8 cellular contexts compared by ENCODE assay signal in genomic region chrX:13473666-13474516, GRCh38.
DNase-seq lines count a peak whose midpoint lies in the region; ATAC-seq, FAIRE-seq and TF ChIP-seq lines count a peak whose summit lies in the region.

No MANE protein-coding gene starts in this region.

- H2AFZ ChIP-seq in astrocyte (ENCODE audit: low read depth, low read length) = peak overlapping the region; percentile 78

- H3K4me1 ChIP-seq in astrocyte (ENCODE audit: insufficient read depth, low read length) (peaks cover 11% of the 10 kb centered on the region), body of pancreas (no peaks in the 10 kb centered on the region)

- H3K4me1 Mint-ChIP-seq in astrocyte (ENCODE audit: low read depth, unreplicated experiment) (peaks cover 24% of the 10 kb centered on the region), naive B cell (peaks cover 24 to 72% (median 54%) of the 10 kb centered on the region in 3 donors)

- no peaks in the 10 kb centered on the region for H3K79me2 ChIP-seq in astrocyte (ENCODE audit: insufficient read depth, low read length)

- no peak overlapping the region for H3K4me3 ChIP-seq in astrocyte (ENCODE audit: insufficient read depth, low read depth, low read length)
- no peak overlapping the region for H3K4me3 ChIP-seq in body of pancreas

- H3K27me3 Mint-ChIP-seq in astrocyte (ENCODE audit: low read depth, unreplicated experiment) = no peaks in the 10 kb centered on the region
- peaks cover 0 to 16% (median 0%) of the 10 kb centered on the region in 3 donors for H3K27me3 Mint-ChIP-seq in naive B cell

- H3K9ac ChIP-seq in astrocyte (ENCODE audit: low read length) = peak overlapping the region; percentile 45

- intact Hi-C loops in body of pancreas (cut with DNase I) = no loop called here

- TF ChIP-seq POLR2A in body of pancreas (IDR thresholded peaks at IDR 0.05) = no peak

- peak; percentile 20 for DNase-seq in activated T-cell treated with anti-CD3 and anti-CD28 coated beads, Interleukin-2, amount 50 U/mL, for 1 hour
- DNase-seq in activated T-cell treated with anti-CD3 and anti-CD28 coated beads for 4 hours = no peak
- DNase-seq in astrocyte (ENCODE audit: low read depth) = no peak
- DNase-seq in naive B cell = peak; percentile 46
- DNase-seq in frontal cortex (ENCODE audit: low spot score in 2 of 2) = no peak
- no peak for DNase-seq in GF-D8 (lab: John Stamatoyannopoulos, UW)
- DNase-seq in body of pancreas = no peak

- H3K4me3 Mint-ChIP-seq in astrocyte (ENCODE audit: unreplicated experiment) (no peak overlapping the region), naive B cell (peak overlapping the region; percentile 68 to 90 (median 82))

- peak; percentile 80 for ATAC-seq in HG03103 (IDR thresholded peaks at IDR 0.05; ENCODE audit: low read depth, unreplicated experiment)
- peak; percentile 83 to 86 for ATAC-seq in naive B cell (ENCODE audit: low read depth in 2 of 2)
- ATAC-seq in body of pancreas = no peak

- no peaks in the 10 kb centered on the region for H3K9me3 ChIP-seq in astrocyte (ENCODE audit: insufficient read depth, low read depth, low read length)
- H3K9me3 ChIP-seq in body of pancreas = no peaks in the 10 kb centered on the region

- H3K4me2 ChIP-seq in astrocyte (ENCODE audit: low read length) = peak overlapping the region; percentile 69

- H3K36me3 ChIP-seq in astrocyte (ENCODE audit: insufficient read depth, low read length) (no peaks in the 10 kb centered on the region), body of pancreas (replicated peaks in 1 of 2; ENCODE audit: insufficient read depth in 1 of 2, low read depth in 2 of 2) (no peaks in the 10 kb centered on the region)

- peak overlapping the region; percentile 42 for H3K27ac ChIP-seq in astrocyte (ENCODE audit: low read depth, low read length)
- peak overlapping the region in 1 of 4 donors; percentile 8 for H3K27ac ChIP-seq in body of pancreas

- no peaks in the 10 kb centered on the region for H3K9me3 Mint-ChIP-seq in astrocyte (ENCODE audit: unreplicated experiment)
- H3K9me3 Mint-ChIP-seq in naive B cell = peaks cover 0 to 23% (median 2%) of the 10 kb centered on the region in 7 donors

- H4K20me1 ChIP-seq in astrocyte (ENCODE audit: insufficient read depth, low read length) = no peaks in the 10 kb centered on the region

- H3K27ac Mint-ChIP-seq in astrocyte (ENCODE audit: unreplicated experiment) (peak overlapping the region; percentile 81), naive B cell (peak overlapping the region; percentile 67 to 98 (median 94))

- H3K36me3 Mint-ChIP-seq in astrocyte (ENCODE audit: low read depth, unreplicated experiment) (no peaks in the 10 kb centered on the region), naive B cell (peaks cover 5 to 10% of the 10 kb centered on the region in 2 donors)

- no peak for TF ChIP-seq CTCF in astrocyte (IDR thresholded peaks at IDR 0.05; ENCODE audit: insufficient read depth, low read depth, low read length)
- no peak for TF ChIP-seq CTCF in body of pancreas (IDR thresholded peaks at IDR 0.05)

- H3K27me3 ChIP-seq in astrocyte (ENCODE audit: insufficient read depth, low read length) (no peaks in the 10 kb centered on the region), body of pancreas (no peaks in the 10 kb centered on the region)

- WGBS in body of pancreas, 2 donors = 74 to 78% methylated on average over 7 to 9 of the region's 9 CpGs

- FAIRE-seq in astrocyte (lab: Jason Lieb, UNC) = peak; percentile 94
- no peak for FAIRE-seq in frontal cortex (lab: Jason Lieb, UNC)

Comparison
In these comparisons a context has a peak if more than half of its experiments do, and no peak if none do; other contexts are left out.
1. DNase-seq: peak in activated T-cell treated with anti-CD3 and anti-CD28 coated beads, Interleukin-2, amount 50 U/mL, for 1 hour (single experiment) and naive B cell (single experiment); none in activated T-cell treated with anti-CD3 and anti-CD28 coated beads for 4 hours (single experiment), astrocyte (single experiment), frontal cortex (0 of 2), GF-D8 (single experiment) and body of pancreas (0 of 4).